In genomic region chr21:36839123-36839522, GRCh38 we compare ENCODE assay signal across 18 cellular contexts.
A peak's percentile ranks its signal among the peaks of the same experiment; 100 is the strongest.
DNase-seq lines count a peak whose midpoint lies in the region; ATAC-seq and TF ChIP-seq lines count a peak whose summit lies in the region.
"Had no signal": no experiment of that assay in that cellular context is flagged by ENCODE, and none has a peak within 500 bp of the region (broad histone marks: within the 10 kb centered on the region; RNA-seq: fewer than 3 reads in every experiment).

No MANE protein-coding gene starts in this region.

- no peak overlapping the region for H3K18ac ChIP-seq in mesenchymal stem cell (ENCODE audit: low read depth in 1 of 2, low read length in 2 of 2)

- no peaks in the 10 kb centered on the region for H3K27me3 Mint-ChIP-seq in Caco-2 (ENCODE audit: insufficient read depth, unreplicated experiment)
- H3K27me3 Mint-ChIP-seq in CD4-positive, alpha-beta memory T cell, result no peaks in the 10 kb centered on the region
- peaks cover 2% of the 10 kb centered on the region for H3K27me3 Mint-ChIP-seq in activated T-helper 1 cell treated with anti-CD3 and anti-CD28 coated beads, Interleukin-12 subunit alpha, Interleukin-12 subunit beta, Interleukin-2, Interleukin-4 antibody, amounts not matched to agents 30 ng/mL and 10 ng/mL and 1 ng/mL, durations not matched to agents 14 hours and 24 hours and 36 hours (ENCODE audit: insufficient read depth)

- peak overlapping the region; percentile 49 for H3K9ac ChIP-seq in mesenchymal stem cell (ENCODE audit: low read length)
- H3K9ac ChIP-seq: BLaER1 had no signal

- TF ChIP-seq CTCF in choroid plexus epithelial cell (conservative IDR thresholded peaks at IDR 0.05; ENCODE audit: low read depth, low read length) (no peak), Caco-2 (IDR thresholded peaks at IDR 0.05; ENCODE audit: insufficient read depth in 1 of 2, low read depth in 1 of 2, low read length in 1 of 2, severe bottlenecking in 1 of 2, unreplicated experiment in 1 of 2) (no peak)

- CTCF ChIA-PET in Caco-2 (lab: Charles Lee), result no interaction called here
- CTCF ChIA-PET in CD4-positive, alpha-beta memory T cell (lab: Charles Lee; ENCODE audit: partially characterized antibody), result no interaction called here

- BruUV-seq in Caco-2 (replicated peaks; lab: Mats Ljungman, UMichigan), result no TSS peak

- no peak overlapping the region for H2BK5ac ChIP-seq in mesenchymal stem cell (ENCODE audit: low read depth, low read length, poor library complexity, severe bottlenecking)

- H3K4me1 Mint-ChIP-seq in Caco-2 (ENCODE audit: low read depth, unreplicated experiment), result peaks cover 7% of the 10 kb centered on the region
- H3K4me1 Mint-ChIP-seq in CD4-positive, alpha-beta memory T cell, result peaks cover 0 to 2% (median 0%) of the 10 kb centered on the region in 4 donors
- no peaks in the 10 kb centered on the region for H3K4me1 Mint-ChIP-seq in activated T-helper 1 cell treated with anti-CD3 and anti-CD28 coated beads, Interleukin-12 subunit alpha, Interleukin-12 subunit beta, Interleukin-2, Interleukin-4 antibody, amounts not matched to agents 30 ng/mL and 10 ng/mL and 1 ng/mL, durations not matched to agents 14 hours and 24 hours and 36 hours (ENCODE audit: low read depth)

- no peak overlapping the region for H3K4me3 Mint-ChIP-seq in Caco-2 (ENCODE audit: unreplicated experiment)
- H3K4me3 Mint-ChIP-seq in CD4-positive, alpha-beta memory T cell, result no peak overlapping the region
- no peak overlapping the region for H3K4me3 Mint-ChIP-seq in activated T-helper 1 cell treated with anti-CD3 and anti-CD28 coated beads, Interleukin-12 subunit alpha, Interleukin-12 subunit beta, Interleukin-2, Interleukin-4 antibody, amounts not matched to agents 30 ng/mL and 10 ng/mL and 1 ng/mL, durations not matched to agents 14 hours and 24 hours and 36 hours
- H3K4me3 Mint-ChIP-seq: activated T-cell treated with anti-CD3 and anti-CD28 coated beads, Interleukin-2, amount 50 U/mL, for 4 hours had no signal

- H3K27ac ChIP-seq in mesenchymal stem cell (ENCODE audit: low read length, poor library complexity, severe bottlenecking), result no peak overlapping the region
- H3K27ac ChIP-seq in CD4-positive, alpha-beta memory T cell (ENCODE audit: low read depth, low read length), result no peak overlapping the region
- H3K27ac ChIP-seq: BLaER1, upper lobe of left lung had no signal

- DNase-seq in Daoy (ENCODE audit: low read depth) (peak; percentile 66), NCI-H748 treated with DMSO at 0.1 percent for 48 hours (lab: John Stamatoyannopoulos, UW) (peak; percentile 40), choroid plexus epithelial cell (ENCODE audit: low read depth) (peak; percentile 87), mesenchymal stem cell (peak; percentile 55), Caco-2 (no peak)
- no peak for DNase-seq in CD4-positive, alpha-beta memory T cell
- DNase-seq in activated T-helper 1 cell treated with anti-CD3 and anti-CD28 coated beads, Interleukin-12 subunit alpha, Interleukin-12 subunit beta, Interleukin-2, Interleukin-4 antibody, amounts not matched to agents 30 ng/mL and 10 ng/mL and 1 ng/mL, durations not matched to agents 14 hours and 24 hours and 36 hours (ENCODE audit: low spot score), result no peak
- DNase-seq: activated T-cell treated with anti-CD3 and anti-CD28 coated beads, Interleukin-2, amount 50 U/mL, for 4 hours; amygdala; DMS79; effector memory CD4-positive, alpha-beta T cell; NCI-H1105; NCI-H510A; T1000; upper lobe of left lung had no signal

- H4K91ac ChIP-seq in mesenchymal stem cell (ENCODE audit: low read length), result no peak overlapping the region

- peak overlapping the region; percentile 75 for H2AK5ac ChIP-seq in mesenchymal stem cell (ENCODE audit: low read length, severe bottlenecking)

- H3K9me3 ChIP-seq in mesenchymal stem cell (ENCODE audit: control insufficient read depth, low read length) (no peaks in the 10 kb centered on the region), Caco-2 (no peaks in the 10 kb centered on the region)
- H3K9me3 ChIP-seq in CD4-positive, alpha-beta memory T cell (ENCODE audit: control insufficient read depth in 1 of 2, low read length in 2 of 2), result no peaks in the 10 kb centered on the region
- H3K9me3 ChIP-seq: BLaER1, upper lobe of left lung had no signal

- no peak overlapping the region for H3K4me3 ChIP-seq in choroid plexus epithelial cell (ENCODE audit: low read depth, low read length)
- no peak overlapping the region for H3K4me3 ChIP-seq in mesenchymal stem cell (ENCODE audit: insufficient read depth in 1 of 2, low read depth in 1 of 2, low read length in 2 of 2)
- no peak overlapping the region for H3K4me3 ChIP-seq in Caco-2 (ENCODE audit: low read depth, low read length)
- H3K4me3 ChIP-seq in CD4-positive, alpha-beta memory T cell (ENCODE audit: low read length in 2 of 2), result no peak overlapping the region
- H3K4me3 ChIP-seq: BLaER1, upper lobe of left lung had no signal

- H3K27me3 ChIP-seq in mesenchymal stem cell (ENCODE audit: control insufficient read depth in 1 of 2, insufficient read depth in 1 of 2, low read length in 2 of 2), result no peaks in the 10 kb centered on the region
- no peaks in the 10 kb centered on the region for H3K27me3 ChIP-seq in Caco-2 (replicated peaks; ENCODE audit: control insufficient read depth, insufficient read depth, low read length)
- no peaks in the 10 kb centered on the region for H3K27me3 ChIP-seq in CD4-positive, alpha-beta memory T cell (ENCODE audit: insufficient read depth, low read length)
- H3K27me3 ChIP-seq: BLaER1, upper lobe of left lung had no signal

- H3K36me3 ChIP-seq in mesenchymal stem cell (ENCODE audit: control insufficient read depth in 1 of 2, insufficient read depth in 2 of 2, low read depth in 1 of 2, low read length in 2 of 2), result no peaks in the 10 kb centered on the region
- H3K36me3 ChIP-seq in Caco-2 (ENCODE audit: control insufficient read depth, insufficient read depth, low read length), result no peaks in the 10 kb centered on the region
- H3K36me3 ChIP-seq in CD4-positive, alpha-beta memory T cell (ENCODE audit: insufficient read depth, low read length), result no peaks in the 10 kb centered on the region
- H3K36me3 ChIP-seq: upper lobe of left lung had no signal

- H3K4me1 ChIP-seq in mesenchymal stem cell (ENCODE audit: control insufficient read depth, insufficient read depth, low read depth, low read length), result peaks cover 4% of the 10 kb centered on the region
- no peaks in the 10 kb centered on the region for H3K4me1 ChIP-seq in Caco-2
- H3K4me1 ChIP-seq in CD4-positive, alpha-beta memory T cell (ENCODE audit: insufficient read depth, low read length), result no peaks in the 10 kb centered on the region
- H3K4me1 ChIP-seq: BLaER1 had no signal

- H2AFZ ChIP-seq in mesenchymal stem cell (ENCODE audit: low read depth, low read length), result no peak overlapping the region

- no peak overlapping the region for H2BK12ac ChIP-seq in mesenchymal stem cell (ENCODE audit: low read length in 2 of 2)

- no peak overlapping the region for H4K8ac ChIP-seq in mesenchymal stem cell (ENCODE audit: low read length)

- no peak overlapping the region for H3K4me2 ChIP-seq in mesenchymal stem cell (ENCODE audit: low read length, poor library complexity, severe bottlenecking)
- H3K4me2 ChIP-seq: BLaER1 had no signal

- over 99% methylated on average over 5 of the region's 6 CpGs for WGBS in mesenchymal stem cell

- no peak overlapping the region for H2BK15ac ChIP-seq in mesenchymal stem cell (ENCODE audit: low read depth, poor library complexity, severe bottlenecking)

- no peak for ATAC-seq in HG03280 (IDR thresholded peaks at IDR 0.05; ENCODE audit: unreplicated experiment)
- ATAC-seq: activated T-cell treated with anti-CD3 and anti-CD28 coated beads, Interleukin-2, amount 50 U/mL, for 4 hours; Right ventricle myocardium inferior had no signal

- H3K36me3 Mint-ChIP-seq in Caco-2 (ENCODE audit: insufficient read depth, unreplicated experiment), result peaks cover 5% of the 10 kb centered on the region
- peaks cover 2 to 13% of the 10 kb centered on the region in 2 donors for H3K36me3 Mint-ChIP-seq in CD4-positive, alpha-beta memory T cell
- H3K36me3 Mint-ChIP-seq in activated T-helper 1 cell treated with anti-CD3 and anti-CD28 coated beads, Interleukin-12 subunit alpha, Interleukin-12 subunit beta, Interleukin-2, Interleukin-4 antibody, amounts not matched to agents 30 ng/mL and 10 ng/mL and 1 ng/mL, durations not matched to agents 14 hours and 24 hours and 36 hours (ENCODE audit: low read depth), result no peaks in the 10 kb centered on the region

- H3K9me3 Mint-ChIP-seq in Caco-2 (ENCODE audit: unreplicated experiment), result no peaks in the 10 kb centered on the region
- no peaks in the 10 kb centered on the region for H3K9me3 Mint-ChIP-seq in CD4-positive, alpha-beta memory T cell
- no peaks in the 10 kb centered on the region for H3K9me3 Mint-ChIP-seq in activated T-helper 1 cell treated with anti-CD3 and anti-CD28 coated beads, Interleukin-12 subunit alpha, Interleukin-12 subunit beta, Interleukin-2, Interleukin-4 antibody, amounts not matched to agents 30 ng/mL and 10 ng/mL and 1 ng/mL, durations not matched to agents 14 hours and 24 hours and 36 hours
- H3K9me3 Mint-ChIP-seq: activated T-cell treated with anti-CD3 and anti-CD28 coated beads, Interleukin-2, amount 50 U/mL, for 4 hours had no signal

- peaks cover 15% of the 10 kb centered on the region for H3K79me1 ChIP-seq in mesenchymal stem cell (replicated peaks; ENCODE audit: low read length, poor library complexity, severe bottlenecking)

- intact Hi-C loops in Caco-2 (cut with micrococcal nuclease; ENCODE audit: unreplicated experiment), result no loop called here
- intact Hi-C loops in CD4-positive, alpha-beta memory T cell (cut with micrococcal nuclease), result no loop called here
- intact Hi-C loops in activated T-helper 1 cell treated with anti-CD3 and anti-CD28 coated beads, Interleukin-12 subunit alpha, Interleukin-12 subunit beta, Interleukin-2, Interleukin-4 antibody, amounts not matched to agents 30 ng/mL and 10 ng/mL and 1 ng/mL, durations not matched to agents 14 hours and 24 hours and 36 hours (cut with micrococcal nuclease), result no loop called here

- H3K4ac ChIP-seq in mesenchymal stem cell (ENCODE audit: low read depth in 1 of 2, low read length in 2 of 2), result no peak overlapping the region

- no peak overlapping the region for H3K27ac Mint-ChIP-seq in Caco-2 (ENCODE audit: unreplicated experiment)
- no peak overlapping the region for H3K27ac Mint-ChIP-seq in CD4-positive, alpha-beta memory T cell
- no peak overlapping the region for H3K27ac Mint-ChIP-seq in activated T-helper 1 cell treated with anti-CD3 and anti-CD28 coated beads, Interleukin-12 subunit alpha, Interleukin-12 subunit beta, Interleukin-2, Interleukin-4 antibody, amounts not matched to agents 30 ng/mL and 10 ng/mL and 1 ng/mL, durations not matched to agents 14 hours and 24 hours and 36 hours

- no peak overlapping the region for H2BK120ac ChIP-seq in mesenchymal stem cell (ENCODE audit: low read depth, low read length)

- POLR2A ChIA-PET in Caco-2 (lab: Charles Lee), result no interaction called here
- POLR2A ChIA-PET in CD4-positive, alpha-beta memory T cell (lab: Charles Lee; ENCODE audit: partially characterized antibody), result no interaction called here

- H3K23ac ChIP-seq in mesenchymal stem cell (ENCODE audit: low read length in 2 of 2), result no peak overlapping the region

- H3K14ac ChIP-seq in mesenchymal stem cell (ENCODE audit: low read length in 2 of 2), result no peak overlapping the region

Comparison
In these comparisons a context has a peak if more than half of its experiments do, and no peak if none do; other contexts are left out.
1. DNase-seq: peak in Daoy (single experiment), NCI-H748 treated with DMSO at 0.1 percent for 48 hours (single experiment), choroid plexus epithelial cell (single experiment) and mesenchymal stem cell (single experiment); none in Caco-2 (0 of 2), CD4-positive, alpha-beta memory T cell (0 of 5) and activated T-helper 1 cell treated with anti-CD3 and anti-CD28 coated beads, Interleukin-12 subunit alpha, Interleukin-12 subunit beta, Interleukin-2, Interleukin-4 antibody, amounts not matched to agents 30 ng/mL and 10 ng/mL and 1 ng/mL, durations not matched to agents 14 hours and 24 hours and 36 hours (single experiment).